22 cellular contexts compared by ENCODE assay signal in the genomic region with DNA sequence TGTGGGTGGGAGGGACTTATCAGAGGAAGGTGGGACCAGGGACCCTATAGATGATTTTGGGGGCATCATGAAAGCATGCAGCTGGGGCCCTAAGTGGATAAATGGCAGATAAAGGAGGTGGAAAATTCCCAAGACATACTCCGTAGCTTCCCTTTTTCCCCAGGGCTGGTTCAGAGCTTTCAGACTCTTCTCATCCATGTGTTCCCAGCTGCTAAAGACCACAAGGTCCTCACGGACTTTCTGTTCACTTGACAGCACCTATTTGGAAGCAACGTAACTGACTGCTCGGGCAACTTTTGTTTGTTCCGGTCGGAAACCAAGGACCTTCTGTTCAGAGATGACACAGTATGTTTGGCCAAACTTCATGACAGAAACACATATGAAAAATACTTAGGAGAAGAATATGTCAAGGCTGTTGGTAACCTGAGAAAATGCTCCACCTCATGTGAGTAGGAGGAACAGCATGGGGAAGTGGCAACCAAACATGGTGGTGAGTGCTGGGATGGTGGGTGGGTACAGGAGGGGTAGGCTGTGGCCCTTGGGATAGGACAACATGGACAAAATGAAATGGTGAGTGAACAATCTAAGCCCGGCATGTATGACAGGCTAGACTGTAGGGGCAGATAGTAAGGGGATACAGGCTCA. TPM values are rescaled to one million over a fixed set of nuclear protein-coding genes. Genes with fewer than 3 reads are reported as not detected.
DNase-seq lines count a peak whose midpoint lies in the region; ATAC-seq, FAIRE-seq and TF ChIP-seq lines count a peak whose summit lies in the region.
"Had no signal": no experiment of that assay in that cellular context is flagged by ENCODE, and none has a peak within 500 bp of the region (broad histone marks: within the 10 kb centered on the region; RNA-seq: fewer than 3 reads in every experiment).

No MANE protein-coding gene starts in this region.

- dilution Hi-C loops in IMR-90 (cut with HindIII; ENCODE audit: low sequenced_read_pairs, unreplicated experiment) = no loop called here

- peak overlapping the region; percentile 21 for H2AFZ ChIP-seq in IMR-90 (replicated peaks; ENCODE audit: low read length, poor library complexity)
- no peak overlapping the region for H2AFZ ChIP-seq in HepG2 (ENCODE audit: low read length)

- 78% methylated on average over 5 of the region's 7 CpGs; no CpG with 5 or more reads in 1 of the 2 experiments for WGBS in IMR-90 (ENCODE audit: extremely low coverage in 2 of 2, insufficient read length in 1 of 2), 2 experiments
- WGBS in body of pancreas, 2 donors = 48 to 56% methylated on average over 7 of the region's 7 CpGs
- 96% methylated on average over 7 of the region's 7 CpGs for WGBS in HepG2 (ENCODE audit: low lambda C conversion rate)

- H3K4me1 ChIP-seq in IMR-90 (ENCODE audit: control insufficient read depth, insufficient read depth, low read length) = no peaks in the 10 kb centered on the region
- H3K4me1 ChIP-seq in body of pancreas = no peaks in the 10 kb centered on the region
- H3K4me1 ChIP-seq in HepG2 (ENCODE audit: insufficient read depth, low read length) = no peaks in the 10 kb centered on the region

- H3K27ac ChIP-seq in IMR-90 (ENCODE audit: insufficient read depth, low read length) (no peak overlapping the region), body of pancreas (no peak overlapping the region), HepG2 (ENCODE audit: extremely low read length, insufficient read depth, low read length) (peak overlapping the region; percentile 5)

- H3K4me2 ChIP-seq in IMR-90 (ENCODE audit: low read depth, low read length) (no peak overlapping the region), HepG2 (ENCODE audit: low read depth, low read length) (no peak overlapping the region)

- peak; percentile 15 for TF ChIP-seq CTCF in GM06990 (IDR thresholded peaks at IDR 0.05; ENCODE audit: insufficient read depth, low read length, poor library complexity, severe bottlenecking)
- no peak for TF ChIP-seq CTCF in IMR-90 (conservative IDR thresholded peaks at IDR 0.05; ENCODE audit: low read depth, low read length)
- TF ChIP-seq CTCF in body of pancreas (IDR thresholded peaks at IDR 0.05) = peak in 6 of 7 experiments; percentile 13 to 80 (median 68)
- TF ChIP-seq CTCF in HepG2 (CRISPR knock-in tag; IDR thresholded peaks at IDR 0.05) = no peak

- no peak overlapping the region for H4K5ac ChIP-seq in IMR-90 (ENCODE audit: low read depth, low read length)

- H3K36me3 ChIP-seq in GM06990 (ENCODE audit: control insufficient read depth, insufficient read depth, low read length) = no peaks in the 10 kb centered on the region
- H3K36me3 ChIP-seq in IMR-90 (ENCODE audit: control insufficient read depth, insufficient read depth, low read length) = no peaks in the 10 kb centered on the region
- no peaks in the 10 kb centered on the region for H3K36me3 ChIP-seq in body of pancreas (replicated peaks in 1 of 2; ENCODE audit: insufficient read depth in 1 of 2, low read depth in 2 of 2)
- peaks cover 33 to 61% of the 10 kb centered on the region in 2 experiments for H3K36me3 ChIP-seq in HepG2 (replicated peaks in 1 of 2; ENCODE audit: control insufficient read depth in 1 of 2, insufficient read depth in 2 of 2, low read length in 2 of 2)

- in situ Hi-C loops in IMR-90 (cut with MboI; ENCODE audit: low sequenced_read_pairs) = no loop called here
- in situ Hi-C loops in HepG2 (cut with HindIII; ENCODE audit: extremely low pct_ligation_motif_present, low pct_unique_long_range_greater_than_20kb) = no loop called here

- no peak overlapping the region for H3K56ac ChIP-seq in IMR-90 (ENCODE audit: extremely low read depth, insufficient read depth, low read length)

- no peak overlapping the region for H2BK5ac ChIP-seq in IMR-90 (ENCODE audit: low read depth, low read length, poor library complexity, severe bottlenecking)

- no peak overlapping the region for H2BK120ac ChIP-seq in IMR-90 (ENCODE audit: low read depth, low read length)

- H3K14ac ChIP-seq in IMR-90 (replicated peaks; ENCODE audit: low read depth, low read length) = no peak overlapping the region

- POLR2A ChIA-PET in IMR-90 (lab: Charles Lee; ENCODE audit: unreplicated experiment) (no interaction called here), HepG2 (lab: Yijun Ruan, JAX) (no interaction called here)

- H3K9me3 ChIP-seq in IMR-90 (ENCODE audit: control insufficient read depth, insufficient read depth, low read length) (no peaks in the 10 kb centered on the region), body of pancreas (no peaks in the 10 kb centered on the region), HepG2 (ENCODE audit: low read length) (no peaks in the 10 kb centered on the region)

- intact Hi-C loops in IMR-90 (cut with micrococcal nuclease) = no loop called here
- intact Hi-C loops in body of pancreas (cut with DNase I) = no loop called here
- intact Hi-C loops in HepG2 (cut with micrococcal nuclease; ENCODE audit: unreplicated experiment) = no loop called here

- CTCF ChIA-PET in IMR-90 (lab: Yijun Ruan, JAX) = no interaction called here
- CTCF ChIA-PET in HepG2 (lab: Yijun Ruan, JAX; ENCODE audit: low intra/inter-chr PET ratio, low total read pairs) = no interaction called here

- TF ChIP-seq EP300 in HepG2 (IDR thresholded peaks at IDR 0.05; ENCODE audit: low read depth in 2 of 2, low read length in 2 of 2) (no peak), HepG2 (CRISPR knock-in tag; IDR thresholded peaks at IDR 0.05; ENCODE audit: borderline replicate concordance) (no peak)

- no peak overlapping the region for H2AK5ac ChIP-seq in IMR-90 (ENCODE audit: low read depth, low read length)

- no peak for ATAC-seq in IMR-90 (ENCODE audit: low read depth)
- peak; percentile 88 for ATAC-seq in body of pancreas
- ATAC-seq in HepG2 = peak; percentile 2; the same call in 1 of the 3 replicates
- no peak for ATAC-seq in GM21360 (IDR thresholded peaks at IDR 0.05; ENCODE audit: unreplicated experiment)
- ATAC-seq in HG03175 (IDR thresholded peaks at IDR 0.05; ENCODE audit: unreplicated experiment) = no peak
- ATAC-seq: SK-N-SH treated with all-trans-retinoic acid at 6 μM for 48 hours had no signal

- H3K27me3 ChIP-seq in GM06990 (replicated peaks; ENCODE audit: control insufficient read depth, insufficient read depth, low read length) (no peaks in the 10 kb centered on the region; the same call in none of the 2 replicates), IMR-90 (ENCODE audit: control insufficient read depth, insufficient read depth, low read length) (peaks cover 8% of the 10 kb centered on the region), body of pancreas (no peaks in the 10 kb centered on the region), HepG2 (ENCODE audit: control insufficient read depth in 1 of 2, insufficient read depth in 2 of 2, low read length in 2 of 2) (no peaks in the 10 kb centered on the region)

- H2AK9ac ChIP-seq in IMR-90 (replicated peaks; ENCODE audit: low read depth, low read length, poor library complexity) = no peak overlapping the region

- H3K23ac ChIP-seq in IMR-90 (ENCODE audit: low read depth, low read length) = no peak overlapping the region

- H4K8ac ChIP-seq in IMR-90 (ENCODE audit: low read depth in 2 of 2, low read length in 2 of 2) = no peak overlapping the region

- H4K20me1 ChIP-seq in IMR-90 (ENCODE audit: insufficient read depth, low read length) (no peaks in the 10 kb centered on the region), HepG2 (ENCODE audit: insufficient read depth, low read length) (peaks cover 41% of the 10 kb centered on the region)

- TF ChIP-seq POLR2A in IMR-90 (IDR thresholded peaks at IDR 0.05; ENCODE audit: low read depth, low read length) = no peak
- TF ChIP-seq POLR2A in body of pancreas (IDR thresholded peaks at IDR 0.05) = no peak
- TF ChIP-seq POLR2A in HepG2 (IDR thresholded peaks at IDR 0.05; ENCODE audit: insufficient read depth in 1 of 2, low read depth in 2 of 2, low read length in 2 of 2) = peak; percentile 17 to 48; a peak in 1 of 4 replicates

- no peaks in the 10 kb centered on the region for H3K79me1 ChIP-seq in IMR-90 (ENCODE audit: low read depth in 1 of 2, low read length in 2 of 2)

- no peak overlapping the region for H3K4ac ChIP-seq in IMR-90 (ENCODE audit: low read depth, low read length)

- H2BK20ac ChIP-seq in IMR-90 (ENCODE audit: low read depth, low read length) = no peak overlapping the region

- no TSS peak for BruUV-seq in IMR-90 (replicated peaks; lab: Mats Ljungman, UMichigan)
- BruUV-seq in HepG2 (replicated peaks; lab: Mats Ljungman, UMichigan) = TSS peak; percentile 1

- no peaks in the 10 kb centered on the region for H3K79me2 ChIP-seq in HepG2 (ENCODE audit: insufficient read depth, low read length)

- TF ChIP-seq RAD21 in IMR-90 (IDR thresholded peaks at IDR 0.05; ENCODE audit: low read length) (no peak), HepG2 (CRISPR knock-in tag; IDR thresholded peaks at IDR 0.05) (no peak)

- H2BK15ac ChIP-seq in IMR-90 (ENCODE audit: low read depth, low read length) = no peak overlapping the region

- FAIRE-seq in HepG2 (lab: Jason Lieb, UNC) = no peak
- FAIRE-seq: A204.1, GM12892, H54 had no signal

- DNase-seq in GM06990 (ENCODE audit: extremely low read depth, insufficient read length) (no peak), IMR-90 (no peak), body of pancreas (peak; percentile 27 to 36 (median 30)), HepG2 (ENCODE audit: low spot score) (no peak), RKO (ENCODE audit: low spot score) (no peak)
- DNase-seq: EL, GF-D8, KBM-7, NCI-H1092 treated with DMSO at 0.1 percent for 48 hours, NCI-H1436 treated with DMSO at 0.1 percent for 48 hours, NCI-H1930, NCI-H2227 treated with DMSO at 0.1 percent for 48 hours, NCI-H510A treated with DMSO at 0.1 percent for 48 hours, NCI-H774, SIG-M5 had no signal

- H3K9ac ChIP-seq in IMR-90 (ENCODE audit: low read depth, low read length) (no peak overlapping the region), HepG2 (ENCODE audit: insufficient read depth, low read depth, low read length) (no peak overlapping the region)

- H3K18ac ChIP-seq in IMR-90 (ENCODE audit: low read depth, low read length) = no peak overlapping the region

- H3K9me1 ChIP-seq in IMR-90 (ENCODE audit: insufficient read depth, low read length) = no peaks in the 10 kb centered on the region

- H3K4me3 ChIP-seq in GM06990 (replicated peaks; ENCODE audit: low read depth, low read length) = no peak overlapping the region
- no peak overlapping the region for H3K4me3 ChIP-seq in IMR-90 (ENCODE audit: insufficient read depth, low read depth, low read length)
- H3K4me3 ChIP-seq in body of pancreas = no peak overlapping the region
- no peak overlapping the region for H3K4me3 ChIP-seq in HepG2 (replicated peaks in 1 of 3; ENCODE audit: insufficient read depth in 1 of 3, low read depth in 2 of 3, low read length in 3 of 3)

- no peak overlapping the region for H4K91ac ChIP-seq in IMR-90 (ENCODE audit: insufficient read depth, low read depth, low read length)

RNA-seq across cellular contexts. Expression of a gene that starts 28.7 kb away (rescaled TPM):
- total RNA-seq in IMR-90 (2012; rRNA removed) = 98.9 and 131 TPM in 2 replicates
- 28.8 and 36.5 TPM in 2 replicates for polyA plus RNA-seq in IMR-90 (2012; rRNA removed)
- 12.2 and 12.8 TPM in 2 replicates for polyA plus RNA-seq in IMR-90 (2012; cell fraction: cytosol; rRNA removed)
- polyA plus RNA-seq in IMR-90 (2012; cell fraction: nucleus; rRNA removed; ENCODE audit: low replicate concordance) = 4.6 and 15.2 TPM in 2 replicates
- 10 to 100 TPM; 28.3 to 39.4 TPM for total RNA-seq in body of pancreas
- 60.7 and 111 TPM in 2 replicates for total RNA-seq in HepG2 (2016; rRNA removed; fragmentation: Illumina TruSeq; extraction: Trizol)
- total RNA-seq in HepG2 (2016; cell fraction: cytosol; rRNA removed; fragmentation: Illumina TruSeq; extraction: Trizol; ENCODE audit: low read depth) = 13.8 TPM in 2 replicates
- total RNA-seq in HepG2 (2016; cell fraction: insoluble cytoplasmic fraction; rRNA removed; fragmentation: Illumina TruSeq; extraction: Trizol) = 69.0 and 109 TPM in 2 replicates
- 24.3 and 25.9 TPM in 2 replicates for total RNA-seq in HepG2 (2016; cell fraction: membrane; rRNA removed; fragmentation: Illumina TruSeq; extraction: Trizol)
- total RNA-seq in HepG2 (2016; cell fraction: nucleus; rRNA removed; fragmentation: Illumina TruSeq; extraction: Trizol) = 90.1 and 90.9 TPM in 2 replicates
- polyA plus RNA-seq in HepG2 (2011; rRNA removed) = 41.0 and 41.5 TPM in 2 replicates
- polyA plus RNA-seq in HepG2 (2011; cell fraction: cytosol; rRNA removed) = 39.0 and 39.5 TPM in 2 replicates
- polyA plus RNA-seq in HepG2 (2011; cell fraction: nucleus; rRNA removed) = 22.7 and 31.2 TPM in 2 replicates
- polyA plus RNA-seq in HepG2 (2012) = 41.6 and 50.2 TPM in 2 replicates
- 13.4 and 13.9 TPM in 2 replicates for polyA plus RNA-seq in HepG2 (2016; cell fraction: cytosol; fragmentation: Illumina TruSeq; extraction: Trizol; ENCODE audit: low read depth)
- 53.6 and 54.8 TPM in 2 replicates for polyA plus RNA-seq in HepG2 (2016; cell fraction: insoluble cytoplasmic fraction; fragmentation: Illumina TruSeq; extraction: Trizol; ENCODE audit: low read depth)
- polyA plus RNA-seq in HepG2 (2016; cell fraction: membrane; fragmentation: Illumina TruSeq; extraction: Trizol; ENCODE audit: low read depth) = 13.7 and 13.9 TPM in 2 replicates
- polyA plus RNA-seq in HepG2 (2016; cell fraction: nucleus; fragmentation: Illumina TruSeq; extraction: Trizol; ENCODE audit: insufficient read depth, low read depth) = 105 and 106 TPM in 2 replicates
- polyA minus RNA-seq in HepG2 (2011; rRNA and poly(A)+ RNA removed; ENCODE audit: low replicate concordance) = 50.3 and 91.3 TPM in 2 replicates
- 52.6 and 69.3 TPM in 2 replicates for polyA minus RNA-seq in HepG2 (2011; cell fraction: cytosol; rRNA and poly(A)+ RNA removed)
- polyA minus RNA-seq in HepG2 (2011; cell fraction: nucleus; rRNA and poly(A)+ RNA removed) = 42.2 and 44.8 TPM in 2 replicates

RNA-seq across cellular contexts. Expression of a gene that starts 30.7 kb away (rescaled TPM):
- total RNA-seq in IMR-90 (2012; rRNA removed) (not detected in 2 replicates), body of pancreas (1 to 10 TPM in 1 of 2 donors, under 1 TPM in 1; 0.26 to 7.9 TPM), HepG2 (2016; rRNA removed; fragmentation: Illumina TruSeq; extraction: Trizol) (4,983 and 10,074 TPM in 2 replicates)
- polyA plus RNA-seq in IMR-90 (2012; rRNA removed) (0.01 and 0.07 TPM in 2 replicates), HepG2 (2011; rRNA removed) (11,821 and 17,414 TPM in 2 replicates)
- 0.07 TPM in 1 of 2 replicates, not detected in the other for polyA plus RNA-seq in IMR-90 (2012; cell fraction: cytosol; rRNA removed)
- polyA plus RNA-seq in IMR-90 (2012; cell fraction: nucleus; rRNA removed; ENCODE audit: low replicate concordance) = 0.63 and 1.6 TPM in 2 replicates
- total RNA-seq in HepG2 (2016; cell fraction: cytosol; rRNA removed; fragmentation: Illumina TruSeq; extraction: Trizol; ENCODE audit: low read depth) = 443 and 484 TPM in 2 replicates
- total RNA-seq in HepG2 (2016; cell fraction: insoluble cytoplasmic fraction; rRNA removed; fragmentation: Illumina TruSeq; extraction: Trizol) = 4,851 and 10,104 TPM in 2 replicates
- total RNA-seq in HepG2 (2016; cell fraction: membrane; rRNA removed; fragmentation: Illumina TruSeq; extraction: Trizol) = 957 and 1,048 TPM in 2 replicates
- total RNA-seq in HepG2 (2016; cell fraction: nucleus; rRNA removed; fragmentation: Illumina TruSeq; extraction: Trizol) = 7,106 and 8,454 TPM in 2 replicates
- polyA plus RNA-seq in HepG2 (2011; cell fraction: cytosol; rRNA removed) = 11,091 and 16,564 TPM in 2 replicates
- polyA plus RNA-seq in HepG2 (2011; cell fraction: nucleus; rRNA removed) = 7,213 and 10,181 TPM in 2 replicates
- polyA plus RNA-seq in HepG2 (2012) = 17,461 and 22,113 TPM in 2 replicates
- polyA plus RNA-seq in HepG2 (2016; cell fraction: cytosol; fragmentation: Illumina TruSeq; extraction: Trizol; ENCODE audit: low read depth) = 537 and 560 TPM in 2 replicates
- 3,671 and 3,676 TPM in 2 replicates for polyA plus RNA-seq in HepG2 (2016; cell fraction: insoluble cytoplasmic fraction; fragmentation: Illumina TruSeq; extraction: Trizol; ENCODE audit: low read depth)
- 614 and 667 TPM in 2 replicates for polyA plus RNA-seq in HepG2 (2016; cell fraction: membrane; fragmentation: Illumina TruSeq; extraction: Trizol; ENCODE audit: low read depth)
- 7,882 and 8,251 TPM in 2 replicates for polyA plus RNA-seq in HepG2 (2016; cell fraction: nucleus; fragmentation: Illumina TruSeq; extraction: Trizol; ENCODE audit: insufficient read depth, low read depth)
- 3.7 and 10,022 TPM in 2 replicates for polyA minus RNA-seq in HepG2 (2011; rRNA and poly(A)+ RNA removed; ENCODE audit: low replicate concordance)
- polyA minus RNA-seq in HepG2 (2011; cell fraction: cytosol; rRNA and poly(A)+ RNA removed) = 4,700 and 8,142 TPM in 2 replicates
- 3,076 and 4,905 TPM in 2 replicates for polyA minus RNA-seq in HepG2 (2011; cell fraction: nucleus; rRNA and poly(A)+ RNA removed)
- polyA plus RNA-seq: CD14-positive monocyte had no signal

Comparison
In these comparisons a context has a peak if more than half of its experiments do, and no peak if none do; other contexts are left out.
1. DNase-seq: peak in body of pancreas (4 of 4); none in GM06990 (single experiment), IMR-90 (single experiment), HepG2 (single experiment) and RKO (single experiment).
2. CTCF ChIP-seq: peak in GM06990 (single experiment) and body of pancreas (6 of 7); none in IMR-90 (single experiment) and HepG2 (single experiment).
3. ATAC-seq: peak in body of pancreas (single experiment) and HepG2 (single experiment); none in IMR-90 (single experiment), GM21360 (single experiment) and HG03175 (single experiment).
4. POLR2A ChIP-seq: peak in HepG2 (2 of 2); none in IMR-90 (single experiment) and body of pancreas (0 of 3).
5. RNA of a gene that starts 30.7 kb away (total RNA-seq): 443 to 10,104 TPM in HepG2; 0.26 to 7.9 TPM in body of pancreas and not detected in IMR-90; every median in the first group is over 10 times any median in the second.